ENCODE assay signal across 8 cellular contexts in genomic region chr20:19995220-19995863, GRCh38. TPM values are rescaled to one million over a fixed set of nuclear protein-coding genes. Genes with fewer than 3 reads are reported as not detected.
DNase-seq lines count a peak whose midpoint lies in the region; ATAC-seq and TF ChIP-seq lines count a peak whose summit lies in the region.

No MANE protein-coding gene starts in this region.

- peaks cover 2% of the 10 kb centered on the region for H3K27me3 Mint-ChIP-seq in activated CD4-positive, alpha-beta T cell treated with anti-CD3 and anti-CD28 coated beads for 36 hours

- 21 to 32% methylated on average over 5 of the region's 5 CpGs for WGBS in esophagus squamous epithelium, 2 donors

- TF ChIP-seq CTCF in NB4 (IDR thresholded peaks at IDR 0.05; ENCODE audit: low read depth, low read length) (peak; percentile 63), esophagus squamous epithelium (IDR thresholded peaks at IDR 0.05) (peak; percentile 63 to 84 (median 74)), neutrophil (IDR thresholded peaks at IDR 0.05) (peak; percentile 68)

- no peaks in the 10 kb centered on the region for H3K36me3 Mint-ChIP-seq in activated CD4-positive, alpha-beta T cell treated with anti-CD3 and anti-CD28 coated beads for 36 hours (ENCODE audit: low read depth)

- intact Hi-C loops in activated CD4-positive, alpha-beta T cell treated with anti-CD3 and anti-CD28 coated beads for 36 hours (cut with DNase I, micrococcal nuclease), result loop anchor here (1.0 to 2.0 kb wide), 3 partner anchors 210 to 303 kb away; no protein-coding TSS in a partner anchor
- intact Hi-C loops in esophagus squamous epithelium (cut with DNase I), result loop anchor here (10.0 kb wide), 1 partner anchor 211 kb away; no protein-coding TSS in a partner anchor

- H3K4me3 ChIP-seq in NB4 (ENCODE audit: low read depth, low read length) (no peak overlapping the region), esophagus squamous epithelium (no peak overlapping the region), neutrophil (ENCODE audit: low read depth in 1 of 2, low read length in 1 of 2) (no peak overlapping the region)

- H3K36me3 ChIP-seq in esophagus squamous epithelium (peaks cover 11 to 72% (median 19%) of the 10 kb centered on the region in 3 donors), neutrophil (no peaks in the 10 kb centered on the region)

- no peaks in the 10 kb centered on the region for H3K4me1 Mint-ChIP-seq in activated CD4-positive, alpha-beta T cell treated with anti-CD3 and anti-CD28 coated beads for 36 hours

- H3K9me3 ChIP-seq in esophagus squamous epithelium (no peaks in the 10 kb centered on the region), neutrophil (no peaks in the 10 kb centered on the region)

- H3K4me3 Mint-ChIP-seq in activated CD4-positive, alpha-beta T cell treated with anti-CD3 and anti-CD28 coated beads for 36 hours, result no peak overlapping the region

- POLR2A ChIA-PET in activated CD4-positive, alpha-beta T cell treated with anti-CD3 and anti-CD28 coated beads for 36 hours (lab: Charles Lee), result no interaction called here

- TF ChIP-seq POLR2A in NB4 (IDR thresholded peaks at IDR 0.05; ENCODE audit: extremely low read depth, insufficient read length) (no peak), esophagus squamous epithelium (IDR thresholded peaks at IDR 0.05) (no peak)

- peak overlapping the region in 2 of 4 donors; percentile 88 to 89 for H3K27ac ChIP-seq in esophagus squamous epithelium
- no peak overlapping the region for H3K27ac ChIP-seq in neutrophil

- DNase-seq in activated CD4-positive, alpha-beta T cell treated with anti-CD3 and anti-CD28 coated beads for 36 hours, result peak; percentile 56
- no peak for DNase-seq in activated CD4-positive, alpha-beta T cell treated with anti-CD3 and anti-CD28 coated beads for 1 hour
- DNase-seq in NB4 (ENCODE audit: low read depth), result peak; percentile 73
- peak; percentile 77 for DNase-seq in SW480 (ENCODE audit: low spot score)
- DNase-seq in esophagus squamous epithelium (lab: John Stamatoyannopoulos, UW), result no peak

- no peaks in the 10 kb centered on the region for H3K9me3 Mint-ChIP-seq in activated CD4-positive, alpha-beta T cell treated with anti-CD3 and anti-CD28 coated beads for 36 hours (ENCODE audit: low read depth)

- no peak for ATAC-seq in activated CD4-positive, alpha-beta T cell treated with anti-CD3 and anti-CD28 coated beads for 36 hours
- ATAC-seq in GM19324 (IDR thresholded peaks at IDR 0.05; ENCODE audit: low FRiP score, unreplicated experiment) (no peak), GM21786 (IDR thresholded peaks at IDR 0.05; ENCODE audit: unreplicated experiment) (no peak)

- CTCF ChIA-PET in activated CD4-positive, alpha-beta T cell treated with anti-CD3 and anti-CD28 coated beads for 36 hours (lab: Charles Lee), result interaction anchor here (0.6 to 2.0 kb wide), 5 partner anchors 8 to 215 kb away, joined by 3 to 6 read pairs (median 4); no protein-coding TSS in a partner anchor

- no peak overlapping the region for H3K27ac Mint-ChIP-seq in activated CD4-positive, alpha-beta T cell treated with anti-CD3 and anti-CD28 coated beads for 36 hours

- H3K4me1 ChIP-seq in esophagus squamous epithelium (peaks cover 20 to 93% (median 51%) of the 10 kb centered on the region in 3 donors), neutrophil (ENCODE audit: control insufficient read depth in 1 of 2, insufficient read depth in 1 of 2, low read depth in 1 of 2, low read length in 1 of 2) (peaks cover 13 to 17% of the 10 kb centered on the region in 2 experiments)

- H3K27me3 ChIP-seq in esophagus squamous epithelium (no peaks in the 10 kb centered on the region), neutrophil (no peaks in the 10 kb centered on the region)

RNA-seq across cellular contexts. Expression of gene NAA20, which starts 21.8 kb away (rescaled TPM):
- total RNA-seq in activated CD4-positive, alpha-beta T cell treated with anti-CD3 and anti-CD28 coated beads for 36 hours, result 10 to 100 TPM; 58.6 to 88.7 TPM
- 100 to 1,000 TPM; 115 to 164 (median 139) TPM for total RNA-seq in esophagus squamous epithelium

RNA-seq across cellular contexts. Expression of gene CRNKL1, which starts 56.9 kb away (rescaled TPM):
- 10 to 100 TPM; 19.9 to 22.2 TPM for total RNA-seq in activated CD4-positive, alpha-beta T cell treated with anti-CD3 and anti-CD28 coated beads for 36 hours
- total RNA-seq in esophagus squamous epithelium, result 10 to 100 TPM in 3 of 4 donors, 1 to 10 TPM in 1; 9.3 to 19.4 (median 15.8) TPM

RNA-seq across cellular contexts. Expression of gene CFAP61, which starts 57.0 kb away (rescaled TPM):
- under 1 TPM; 0.39 to 0.51 TPM for total RNA-seq in activated CD4-positive, alpha-beta T cell treated with anti-CD3 and anti-CD28 coated beads for 36 hours
- total RNA-seq in esophagus squamous epithelium, result under 1 TPM in 1 of 4 donors, not detected in 3; 0.38 TPM

Comparison
In these comparisons a context has a peak if more than half of its experiments do, and no peak if none do; other contexts are left out.
1. DNase-seq: peak in activated CD4-positive, alpha-beta T cell treated with anti-CD3 and anti-CD28 coated beads for 36 hours (single experiment), NB4 (single experiment) and SW480 (single experiment); none in activated CD4-positive, alpha-beta T cell treated with anti-CD3 and anti-CD28 coated beads for 1 hour (single experiment) and esophagus squamous epithelium (single experiment).
2. Peak in every context shown above with its lines, with median percentiles within 50 percentile points of each other: CTCF ChIP-seq.